In the genomic region with DNA sequence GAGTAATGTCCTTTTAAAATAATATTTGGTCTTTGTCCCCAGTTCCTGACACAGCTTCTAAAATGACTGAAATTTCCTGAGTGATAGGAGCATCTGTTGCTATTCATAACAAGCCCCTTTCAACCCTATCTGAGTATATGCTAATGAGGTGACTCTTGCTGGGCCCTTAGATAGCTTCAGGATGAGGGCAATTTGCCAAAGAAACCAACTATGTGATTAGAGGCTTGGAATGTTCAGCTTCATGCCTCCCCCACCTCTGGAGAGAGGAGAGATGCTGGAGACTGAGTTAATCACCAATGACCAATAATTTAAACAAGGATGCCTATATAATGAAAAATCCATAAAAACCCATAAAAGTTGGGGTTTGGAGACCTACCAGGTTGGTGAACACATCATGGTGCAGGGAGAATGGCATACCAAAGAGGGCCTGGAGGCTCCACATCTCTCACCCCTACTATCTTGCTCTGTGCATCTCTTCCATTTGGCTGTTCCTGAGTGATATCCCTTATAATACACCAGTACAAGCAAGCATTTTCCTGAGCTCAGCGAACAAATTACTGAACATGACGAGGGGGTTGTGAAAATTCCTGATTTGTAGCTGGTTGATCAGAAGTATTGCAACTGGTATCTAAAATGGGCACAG, we compare ENCODE assay signal across 19 cellular contexts.
DNase-seq lines count a peak whose midpoint lies in the region; ATAC-seq and TF ChIP-seq lines count a peak whose summit lies in the region.
"Had no signal": no experiment of that assay in that cellular context is flagged by ENCODE, and none has a peak within 500 bp of the region (broad histone marks: within the 10 kb centered on the region; RNA-seq: fewer than 3 reads in every experiment).

No MANE protein-coding gene starts in this region.

- no peak overlapping the region for H2BK120ac ChIP-seq in H9 (ENCODE audit: low read depth, low read length, poor library complexity, severe bottlenecking)

- H4K5ac ChIP-seq in H9 (ENCODE audit: insufficient read length, low read depth, low read length), result no peak overlapping the region

- H3K23me2 ChIP-seq in H9 (ENCODE audit: insufficient read length, low read depth, low read length, poor library complexity, severe bottlenecking), result no peaks in the 10 kb centered on the region

- no peak overlapping the region for H3K4me2 ChIP-seq in GM23338
- no peak overlapping the region for H3K4me2 ChIP-seq in H9 (ENCODE audit: insufficient read depth, insufficient read length, low read length)

- H3K9me2 ChIP-seq in GM23338 (ENCODE audit: insufficient read depth), result 0 out of 2 replicates have a peak, but pooled peaks cover 5% of the 10 kb centered on the region

- ATAC-seq in GM23338 (peak; percentile 34; the same call in 2 of the 3 replicates), GM18868 (IDR thresholded peaks at IDR 0.05; ENCODE audit: unreplicated experiment) (no peak), GM21786 (IDR thresholded peaks at IDR 0.05; ENCODE audit: unreplicated experiment) (no peak)
- ATAC-seq: activated CD8-positive, alpha-beta memory T cell treated with anti-CD3 and anti-CD28 coated beads, Interleukin-2, amount 10 ng/mL, durations not matched to agents 7 days and 5 days; stimulated activated effector memory CD8-positive, alpha-beta T cell treated with anti-CD3 and anti-CD28 coated beads, Interleukin-12 subunit alpha, Interleukin-12 subunit beta, amount 100 ng/mL, for 72 hours had no signal

- no peaks in the 10 kb centered on the region for H3K9me3 Mint-ChIP-seq in GM23338
- no peaks in the 10 kb centered on the region for H3K9me3 Mint-ChIP-seq in H9
- H3K9me3 Mint-ChIP-seq: stimulated activated effector memory CD8-positive, alpha-beta T cell treated with anti-CD3 and anti-CD28 coated beads, Interleukin-12 subunit alpha, Interleukin-12 subunit beta, amount 100 ng/mL, for 72 hours had no signal

- no peaks in the 10 kb centered on the region for H3K79me2 ChIP-seq in GM23338 (replicated peaks; ENCODE audit: insufficient read depth)
- no peaks in the 10 kb centered on the region for H3K79me2 ChIP-seq in H9 (ENCODE audit: insufficient read depth, low read length)

- H2AFZ ChIP-seq in GM23338 (peak overlapping the region; percentile 87; the same call in 1 of the 2 replicates), H9 (ENCODE audit: low read length) (no peak overlapping the region)

- H3K23ac ChIP-seq in H9 (ENCODE audit: insufficient read length, low read depth, low read length), result no peak overlapping the region

- no peak overlapping the region for H3T11ph ChIP-seq in H9 (ENCODE audit: low read length)

- no peak overlapping the region for H4K91ac ChIP-seq in H9 (ENCODE audit: insufficient read length, low read depth, low read length)

- no peak overlapping the region for H2BK20ac ChIP-seq in H9 (ENCODE audit: low read depth, low read length, poor library complexity, severe bottlenecking)

- H2BK15ac ChIP-seq in H9 (ENCODE audit: low read depth, low read length), result no peak overlapping the region

- no peak overlapping the region for H2BK12ac ChIP-seq in H9 (ENCODE audit: insufficient read length, low read depth, low read length)

- peaks cover 13% of the 10 kb centered on the region for H3K4me1 ChIP-seq in GM23338 (ENCODE audit: insufficient read depth)
- no peaks in the 10 kb centered on the region for H3K4me1 ChIP-seq in NT2/D1 (ENCODE audit: insufficient read depth, insufficient read length)
- H3K4me1 ChIP-seq in mesodermal cell (ENCODE audit: control insufficient read depth, insufficient read depth, low read length, poor library complexity, severe bottlenecking), result peaks cover 27% of the 10 kb centered on the region
- H3K4me1 ChIP-seq in H9 (ENCODE audit: insufficient read depth, low read length), result peaks cover 4% of the 10 kb centered on the region; the same call in 1 of the 2 replicates
- H3K4me1 ChIP-seq: SJSA1 had no signal

- H3K36me3 ChIP-seq in GM23338 (ENCODE audit: insufficient read depth), result no peaks in the 10 kb centered on the region
- no peaks in the 10 kb centered on the region for H3K36me3 ChIP-seq in NT2/D1 (ENCODE audit: insufficient read depth, insufficient read length, low read length)
- no peaks in the 10 kb centered on the region for H3K36me3 ChIP-seq in mesodermal cell (ENCODE audit: control insufficient read depth, insufficient read depth, low read length)
- H3K36me3 ChIP-seq: SJSA1, thoracic aorta had no signal

- TF ChIP-seq CTCF in GM23338 (conservative IDR thresholded peaks at IDR 0.05; ENCODE audit: low read depth in 2 of 2) (no peak), choroid plexus epithelial cell (conservative IDR thresholded peaks at IDR 0.05; ENCODE audit: low read depth, low read length) (no peak), H9 (conservative IDR thresholded peaks at IDR 0.05) (no peak)

- WGBS in mesodermal cell (ENCODE audit: insufficient coverage in 2 of 2), 2 experiments, result no CpG with 5 or more reads among the region's 2 CpGs
- no CpG with 5 or more reads among the region's 2 CpGs for WGBS in H9 (ENCODE audit: extremely low coverage, insufficient read length, low lambda C conversion rate)

- H4K20me1 ChIP-seq in GM23338 (replicated peaks; ENCODE audit: insufficient read depth) (no peaks in the 10 kb centered on the region), H9 (ENCODE audit: control insufficient read depth, insufficient read depth, insufficient read length) (no peaks in the 10 kb centered on the region)

- H3K27me3 ChIP-seq in GM23338 (ENCODE audit: insufficient read depth) (no peaks in the 10 kb centered on the region), NT2/D1 (ENCODE audit: insufficient read depth, insufficient read length) (no peaks in the 10 kb centered on the region), H9 (ENCODE audit: insufficient read depth, low read length) (no peaks in the 10 kb centered on the region)
- H3K27me3 ChIP-seq: SJSA1 had no signal

- H3K4ac ChIP-seq in H9 (ENCODE audit: low read depth, low read length), result no peak overlapping the region

- no peaks in the 10 kb centered on the region for H3K79me1 ChIP-seq in H9 (ENCODE audit: insufficient read depth, low read depth, low read length, poor library complexity, severe bottlenecking)

- no peak overlapping the region for H2BK5ac ChIP-seq in H9 (ENCODE audit: insufficient read length, low read length)

- H3K4me3 Mint-ChIP-seq in GM23338 (no peak overlapping the region), H9 (no peak overlapping the region)
- H3K4me3 Mint-ChIP-seq: activated CD8-positive, alpha-beta memory T cell treated with anti-CD3 and anti-CD28 coated beads, Interleukin-2, amount 10 ng/mL, durations not matched to agents 7 days and 5 days; B cell; stimulated activated effector memory CD8-positive, alpha-beta T cell treated with anti-CD3 and anti-CD28 coated beads, Interleukin-12 subunit alpha, Interleukin-12 subunit beta, amount 100 ng/mL, for 72 hours had no signal

- no peak overlapping the region for H3K56ac ChIP-seq in H9 (ENCODE audit: insufficient read length, low read depth, low read length)

- DNase-seq in GM23338 (ENCODE audit: low spot score), result peak; percentile 16
- peak; percentile 18 for DNase-seq in NT2/D1 (ENCODE audit: low read depth, low spot score)
- DNase-seq in choroid plexus epithelial cell (ENCODE audit: low read depth), result peak; percentile 13
- DNase-seq in H9, result no peak
- no peak for DNase-seq in NCI-H2029 treated with DMSO at 0.1 percent for 48 hours (lab: John Stamatoyannopoulos, UW)
- DNase-seq: activated CD4-positive, alpha-beta T cell treated with anti-CD3 and anti-CD28 coated beads for 4 hours; activated CD8-positive, alpha-beta memory T cell treated with anti-CD3 and anti-CD28 coated beads, Interleukin-2, amount 10 ng/mL, durations not matched to agents 7 days and 5 days; effector memory CD4-positive, alpha-beta T cell; kidney; midbrain; NCI-H1694 treated with DMSO at 0.1 percent for 48 hours; T-helper 2 cell had no signal

- H3K14ac ChIP-seq in H9 (ENCODE audit: insufficient read depth, low read length), result no peak overlapping the region

- H3K18ac ChIP-seq in H9 (ENCODE audit: insufficient read length, low read depth, low read length), result no peak overlapping the region

- H3K4me3 ChIP-seq in GM23338 (no peak overlapping the region), NT2/D1 (ENCODE audit: insufficient read length, low read depth) (no peak overlapping the region), choroid plexus epithelial cell (ENCODE audit: low read depth, low read length) (no peak overlapping the region), mesodermal cell (ENCODE audit: extremely low read depth, insufficient read depth, low read length, poor library complexity, severe bottlenecking) (no peak overlapping the region)
- H3K4me3 ChIP-seq: SJSA1, thoracic aorta had no signal

- no peaks in the 10 kb centered on the region for H3F3A ChIP-seq in GM23338 (replicated peaks; ENCODE audit: low read depth)

- H3K4me1 Mint-ChIP-seq in GM23338 (peaks cover 15% of the 10 kb centered on the region), H9 (peaks cover 14% of the 10 kb centered on the region in 2 experiments)
- H3K4me1 Mint-ChIP-seq: activated CD8-positive, alpha-beta memory T cell treated with anti-CD3 and anti-CD28 coated beads, Interleukin-2, amount 10 ng/mL, durations not matched to agents 7 days and 5 days; B cell; stimulated activated effector memory CD8-positive, alpha-beta T cell treated with anti-CD3 and anti-CD28 coated beads, Interleukin-12 subunit alpha, Interleukin-12 subunit beta, amount 100 ng/mL, for 72 hours had no signal

- no peak overlapping the region for H3K27ac ChIP-seq in GM23338 (ENCODE audit: low read depth)
- H3K27ac ChIP-seq in mesodermal cell (ENCODE audit: low read depth, low read length, severe bottlenecking), result peak overlapping the region; percentile 87
- no peak overlapping the region for H3K27ac ChIP-seq in H9 (ENCODE audit: insufficient read length, low read depth, low read length)
- H3K27ac ChIP-seq: SJSA1, thoracic aorta had no signal

- peaks cover 1% of the 10 kb centered on the region for H3K27me3 Mint-ChIP-seq in GM23338 (ENCODE audit: insufficient read depth, low read depth, poor library complexity)
- no peaks in the 10 kb centered on the region for H3K27me3 Mint-ChIP-seq in H9 (ENCODE audit: low read depth)
- H3K27me3 Mint-ChIP-seq: activated CD8-positive, alpha-beta memory T cell treated with anti-CD3 and anti-CD28 coated beads, Interleukin-2, amount 10 ng/mL, durations not matched to agents 7 days and 5 days had no signal

- H3K9ac ChIP-seq in NT2/D1 (ENCODE audit: insufficient read length, low read depth) (no peak overlapping the region), H9 (ENCODE audit: extremely low read depth, insufficient read length, low read length) (no peak overlapping the region)

- H3K9me3 ChIP-seq in NT2/D1 (ENCODE audit: insufficient read depth, low read length), result no peaks in the 10 kb centered on the region
- no peaks in the 10 kb centered on the region for H3K9me3 ChIP-seq in mesodermal cell (ENCODE audit: control insufficient read depth, low read length)
- H3K9me3 ChIP-seq in H9 (ENCODE audit: control insufficient read depth, low read depth, low read length), result no peaks in the 10 kb centered on the region
- H3K9me3 ChIP-seq: SJSA1, thoracic aorta had no signal

- H2AK5ac ChIP-seq in H9 (ENCODE audit: insufficient read length, low read length), result no peak overlapping the region

- no peak overlapping the region for H4K8ac ChIP-seq in H9 (replicated peaks; ENCODE audit: insufficient read length, low read depth, low read length)

- H3K36me3 Mint-ChIP-seq in GM23338 (ENCODE audit: low read depth), result no peaks in the 10 kb centered on the region
- H3K36me3 Mint-ChIP-seq in H9 (ENCODE audit: insufficient read depth in 1 of 3, low read depth in 3 of 3), result no peaks in the 10 kb centered on the region
- H3K36me3 Mint-ChIP-seq: activated CD8-positive, alpha-beta memory T cell treated with anti-CD3 and anti-CD28 coated beads, Interleukin-2, amount 10 ng/mL, durations not matched to agents 7 days and 5 days; stimulated activated effector memory CD8-positive, alpha-beta T cell treated with anti-CD3 and anti-CD28 coated beads, Interleukin-12 subunit alpha, Interleukin-12 subunit beta, amount 100 ng/mL, for 72 hours had no signal

- no peak overlapping the region for H3K27ac Mint-ChIP-seq in GM23338
- no peak overlapping the region for H3K27ac Mint-ChIP-seq in H9
- H3K27ac Mint-ChIP-seq: activated CD8-positive, alpha-beta memory T cell treated with anti-CD3 and anti-CD28 coated beads, Interleukin-2, amount 10 ng/mL, durations not matched to agents 7 days and 5 days; B cell; stimulated activated effector memory CD8-positive, alpha-beta T cell treated with anti-CD3 and anti-CD28 coated beads, Interleukin-12 subunit alpha, Interleukin-12 subunit beta, amount 100 ng/mL, for 72 hours had no signal

Comparison
In these comparisons a context has a peak if more than half of its experiments do, and no peak if none do; other contexts are left out.
1. DNase-seq: peak in GM23338 (single experiment), NT2/D1 (single experiment) and choroid plexus epithelial cell (single experiment); none in H9 (single experiment) and NCI-H2029 treated with DMSO at 0.1 percent for 48 hours (single experiment).